Comparison of ENCODE assay signal across 3 cellular contexts in genomic region chr20:44802702-44803101, GRCh38.
TF ChIP-seq lines count a peak whose summit lies in the region.

No MANE protein-coding gene starts in this region.

TF ChIP-seq in SK-N-SH treated with all-trans-retinoic acid at 6 μM for 48 hours, 23 proteins besides CTCF, POLR2A, EP300 and RAD21 (continued from another document):
- TF ChIP-seq, protein P1, sequence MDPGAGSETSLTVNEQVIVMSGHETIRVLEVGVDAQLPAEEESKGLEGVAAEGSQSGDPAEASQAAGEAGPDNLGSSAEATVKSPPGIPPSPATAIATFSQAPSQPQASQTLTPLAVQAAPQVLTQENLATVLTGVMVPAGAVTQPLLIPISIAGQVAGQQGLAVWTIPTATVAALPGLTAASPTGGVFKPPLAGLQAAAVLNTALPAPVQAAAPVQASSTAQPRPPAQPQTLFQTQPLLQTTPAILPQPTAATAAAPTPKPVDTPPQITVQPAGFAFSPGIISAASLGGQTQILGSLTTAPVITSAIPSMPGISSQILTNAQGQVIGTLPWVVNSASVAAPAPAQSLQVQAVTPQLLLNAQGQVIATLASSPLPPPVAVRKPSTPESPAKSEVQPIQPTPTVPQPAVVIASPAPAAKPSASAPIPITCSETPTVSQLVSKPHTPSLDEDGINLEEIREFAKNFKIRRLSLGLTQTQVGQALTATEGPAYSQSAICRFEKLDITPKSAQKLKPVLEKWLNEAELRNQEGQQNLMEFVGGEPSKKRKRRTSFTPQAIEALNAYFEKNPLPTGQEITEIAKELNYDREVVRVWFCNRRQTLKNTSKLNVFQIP (CRISPR knock-in tag; IDR thresholded peaks at IDR 0.05; ENCODE audit: borderline replicate concordance, low read depth) = no peak

TF ChIP-seq in SK-N-SH, 30 proteins besides CTCF, POLR2A, EP300 and RAD21 (continued from another document):
- TF ChIP-seq REST (IDR thresholded peaks at IDR 0.05; ENCODE audit: low read depth, low read length) (no peak), JUND (IDR thresholded peaks at IDR 0.05) (no peak), POLR2AphosphoS5 (IDR thresholded peaks at IDR 0.05; ENCODE audit: low read depth, low read length) (no peak), TCF12 (IDR thresholded peaks at IDR 0.05) (no peak), SMC3 (IDR thresholded peaks at IDR 0.05; ENCODE audit: low read depth, low read length) (no peak), TEAD4 (IDR thresholded peaks at IDR 0.05; ENCODE audit: borderline replicate concordance, insufficient read depth) (no peak), CHD2 (IDR thresholded peaks at IDR 0.05; ENCODE audit: low read length, partially characterized antibody) (no peak), FOXM1 (IDR thresholded peaks at IDR 0.05; ENCODE audit: low read depth) (no peak), GATA2 (CRISPR knock-in tag; IDR thresholded peaks at IDR 0.05) (no peak), NRF1 (IDR thresholded peaks at IDR 0.05; ENCODE audit: low read depth, low read length) (no peak), RFX5 (IDR thresholded peaks at IDR 0.05; ENCODE audit: low read length) (no peak), FOSL2 (IDR thresholded peaks at IDR 0.05; ENCODE audit: borderline replicate concordance, low read depth) (no peak), NFIC (IDR thresholded peaks at IDR 0.05; ENCODE audit: borderline replicate concordance) (no peak), TAF1 (IDR thresholded peaks at IDR 0.05; ENCODE audit: borderline replicate concordance, low read depth, low read length) (no peak), RCOR1 (IDR thresholded peaks at IDR 0.05; ENCODE audit: low read length) (no peak)
- TF ChIP-seq, protein P2, sequence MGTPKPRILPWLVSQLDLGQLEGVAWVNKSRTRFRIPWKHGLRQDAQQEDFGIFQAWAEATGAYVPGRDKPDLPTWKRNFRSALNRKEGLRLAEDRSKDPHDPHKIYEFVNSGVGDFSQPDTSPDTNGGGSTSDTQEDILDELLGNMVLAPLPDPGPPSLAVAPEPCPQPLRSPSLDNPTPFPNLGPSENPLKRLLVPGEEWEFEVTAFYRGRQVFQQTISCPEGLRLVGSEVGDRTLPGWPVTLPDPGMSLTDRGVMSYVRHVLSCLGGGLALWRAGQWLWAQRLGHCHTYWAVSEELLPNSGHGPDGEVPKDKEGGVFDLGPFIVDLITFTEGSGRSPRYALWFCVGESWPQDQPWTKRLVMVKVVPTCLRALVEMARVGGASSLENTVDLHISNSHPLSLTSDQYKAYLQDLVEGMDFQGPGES (IDR thresholded peaks at IDR 0.05; ENCODE audit: low read depth, low read length) = no peak
- TF ChIP-seq, protein P3, sequence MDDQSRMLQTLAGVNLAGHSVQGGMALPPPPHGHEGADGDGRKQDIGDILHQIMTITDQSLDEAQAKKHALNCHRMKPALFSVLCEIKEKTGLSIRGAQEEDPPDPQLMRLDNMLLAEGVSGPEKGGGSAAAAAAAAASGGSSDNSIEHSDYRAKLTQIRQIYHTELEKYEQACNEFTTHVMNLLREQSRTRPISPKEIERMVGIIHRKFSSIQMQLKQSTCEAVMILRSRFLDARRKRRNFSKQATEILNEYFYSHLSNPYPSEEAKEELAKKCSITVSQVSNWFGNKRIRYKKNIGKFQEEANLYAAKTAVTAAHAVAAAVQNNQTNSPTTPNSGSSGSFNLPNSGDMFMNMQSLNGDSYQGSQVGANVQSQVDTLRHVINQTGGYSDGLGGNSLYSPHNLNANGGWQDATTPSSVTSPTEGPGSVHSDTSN (IDR thresholded peaks at IDR 0.05) = no peak
- TF ChIP-seq, protein P4, sequence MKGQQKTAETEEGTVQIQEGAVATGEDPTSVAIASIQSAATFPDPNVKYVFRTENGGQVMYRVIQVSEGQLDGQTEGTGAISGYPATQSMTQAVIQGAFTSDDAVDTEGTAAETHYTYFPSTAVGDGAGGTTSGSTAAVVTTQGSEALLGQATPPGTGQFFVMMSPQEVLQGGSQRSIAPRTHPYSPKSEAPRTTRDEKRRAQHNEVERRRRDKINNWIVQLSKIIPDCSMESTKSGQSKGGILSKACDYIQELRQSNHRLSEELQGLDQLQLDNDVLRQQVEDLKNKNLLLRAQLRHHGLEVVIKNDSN (IDR thresholded peaks at IDR 0.05; ENCODE audit: borderline replicate concordance, low read depth) = no peak

TF ChIP-seq in neural cell, 6 proteins besides CTCF, POLR2A, EP300 and RAD21 (continued from another document):
- TF ChIP-seq REST (IDR thresholded peaks at IDR 0.05; ENCODE audit: borderline replicate concordance) = no peak
- no peak for TF ChIP-seq SMC3 (conservative IDR thresholded peaks at IDR 0.05; ENCODE audit: poor library complexity)
- TF ChIP-seq TAF1 (IDR thresholded peaks at IDR 0.05; ENCODE audit: low read depth) = no peak
- TF ChIP-seq MXI1 (conservative IDR thresholded peaks at IDR 0.05; ENCODE audit: poor library complexity, severe bottlenecking) = no peak
- no peak for TF ChIP-seq POLR2AphosphoS5 (IDR thresholded peaks at IDR 0.05)
